9 cellular contexts compared by ENCODE assay signal in the genomic region with DNA sequence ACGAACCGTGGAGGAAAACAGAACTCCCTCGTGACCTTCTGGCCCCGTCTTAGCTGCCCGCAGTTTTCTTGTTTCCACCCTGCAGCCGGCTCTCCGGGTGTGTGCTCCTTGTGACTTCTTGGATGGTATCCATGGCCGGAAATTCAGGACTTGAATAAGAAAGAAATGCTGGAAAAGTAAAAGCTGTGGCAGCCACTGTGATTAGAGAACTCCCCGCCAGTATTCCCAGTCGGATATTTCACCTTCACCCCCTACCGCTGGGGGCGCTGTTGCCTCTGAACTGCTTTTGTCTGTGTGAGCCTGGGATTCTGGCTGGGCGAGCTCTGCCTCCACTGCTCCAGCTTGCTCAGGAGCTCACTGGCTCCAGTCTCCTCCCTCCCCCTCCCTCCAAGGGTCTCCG. TPM values are rescaled to one million over a fixed set of nuclear protein-coding genes. Genes with fewer than 3 reads are reported as not detected.
DNase-seq lines count a peak whose midpoint lies in the region; ATAC-seq and TF ChIP-seq lines count a peak whose summit lies in the region.
"Had no signal": no experiment of that assay in that cellular context is flagged by ENCODE, and none has a peak within 500 bp of the region (broad histone marks: within the 10 kb centered on the region; RNA-seq: fewer than 3 reads in every experiment).

No MANE protein-coding gene starts in this region.

- peaks cover 18% of the 10 kb centered on the region for H3K4me1 Mint-ChIP-seq in brain

- H3K9ac ChIP-seq in KMS-11: no peak overlapping the region

- no peaks in the 10 kb centered on the region for H3K79me2 ChIP-seq in KMS-11 (ENCODE audit: insufficient read depth, low read depth)

- peak; percentile 59 for TF ChIP-seq CTCF in AG09309 (IDR thresholded peaks at IDR 0.05; ENCODE audit: control insufficient read depth, insufficient read depth, low read depth, low read length, missing control alignments)
- peak; percentile 38; the same call in 1 of the 2 replicates for TF ChIP-seq CTCF in KMS-11 (conservative IDR thresholded peaks at IDR 0.05; ENCODE audit: low read depth, low read length)
- peak; percentile 27 to 68 for TF ChIP-seq CTCF in brain (conservative IDR thresholded peaks at IDR 0.05)

- no peaks in the 10 kb centered on the region for H3K9me3 Mint-ChIP-seq in brain

- no peaks in the 10 kb centered on the region for H3K27me3 ChIP-seq in KMS-11 (ENCODE audit: insufficient read depth, low read depth)

- H3K4me1 ChIP-seq in KMS-11 (ENCODE audit: low read depth, poor library complexity, severe bottlenecking): peaks cover 4% of the 10 kb centered on the region

- no peak overlapping the region for H3K4me2 ChIP-seq in KMS-11

- H3K27ac Mint-ChIP-seq in brain: no peak overlapping the region

- H3K36me3 Mint-ChIP-seq in brain: peaks cover 34% of the 10 kb centered on the region

- no peak overlapping the region for H2AFZ ChIP-seq in KMS-11 (ENCODE audit: low read depth)

- no peak overlapping the region for H3K27ac ChIP-seq in KMS-11
- H3K27ac ChIP-seq: neutrophil had no signal

- no peaks in the 10 kb centered on the region for H4K20me1 ChIP-seq in KMS-11 (ENCODE audit: insufficient read depth)

- no peaks in the 10 kb centered on the region for H3K36me3 ChIP-seq in KMS-11 (ENCODE audit: insufficient read depth)
- H3K36me3 ChIP-seq: neutrophil had no signal

- DNase-seq in AG09309 (ENCODE audit: low read depth) (no peak), left kidney (ENCODE audit: low read depth, low spot score) (peak; percentile 60), NCI-H187 treated with DMSO at 0.1 percent for 48 hours (lab: John Stamatoyannopoulos, UW) (no peak), NCI-H82 (lab: John Stamatoyannopoulos, UW) (no peak), NCI-H226 (no peak)

- no peak overlapping the region for H3K4me3 Mint-ChIP-seq in brain

- peaks cover 6% of the 10 kb centered on the region for H3K27me3 Mint-ChIP-seq in brain

- no peak for ATAC-seq in HG02759 (IDR thresholded peaks at IDR 0.05; ENCODE audit: unreplicated experiment)

- H3K4me3 ChIP-seq in AG09309 (ENCODE audit: control insufficient read depth, low read depth, low read length): no peak overlapping the region
- no peak overlapping the region for H3K4me3 ChIP-seq in KMS-11 (IDR thresholded peaks at IDR 0.05; ENCODE audit: insufficient read depth, low read depth, low read length)

RNA-seq across cellular contexts. Expression of a gene that starts 41.5 kb away (rescaled TPM):
- polyA plus RNA-seq in brain (ENCODE audit: insufficient read depth, low read depth, low replicate concordance): 2.8 TPM

RNA-seq across cellular contexts. Expression of a gene that starts 45.4 kb away (rescaled TPM):
- polyA plus RNA-seq in brain (ENCODE audit: insufficient read depth, low read depth, low replicate concordance): 8.6 TPM
